16 cellular contexts compared by ENCODE assay signal in the genomic region with DNA sequence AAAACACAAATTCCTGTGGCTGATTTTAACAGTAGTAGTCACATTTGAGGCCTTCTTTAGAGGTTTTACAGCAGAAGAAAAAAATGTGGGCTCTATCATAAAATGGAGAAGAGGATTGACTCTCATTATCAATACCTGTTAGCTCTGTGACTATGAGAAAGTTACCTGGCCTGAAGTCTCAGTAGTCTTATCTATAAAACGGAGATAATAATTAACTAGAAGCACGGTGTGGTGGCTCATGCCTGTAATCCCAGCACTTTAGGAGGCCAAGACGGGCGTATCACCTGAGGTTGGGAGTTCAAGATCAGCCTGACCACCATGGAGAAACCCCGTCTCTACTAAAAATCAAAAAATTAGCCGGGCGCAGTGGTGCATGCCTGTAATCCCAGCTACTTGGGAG.
DNase-seq lines count a peak whose midpoint lies in the region; TF ChIP-seq lines count a peak whose summit lies in the region.
"Had no signal": no experiment of that assay in that cellular context is flagged by ENCODE, and none has a peak within 500 bp of the region (broad histone marks: within the 10 kb centered on the region; RNA-seq: fewer than 3 reads in every experiment).

No MANE protein-coding gene starts in this region.

- TF ChIP-seq CTCF in 22Rv1 (IDR thresholded peaks at IDR 0.05) (0 out of 2 replicates have a peak, but pooled peaks have one; percentile 3), hepatocyte (IDR thresholded peaks at IDR 0.05; ENCODE audit: poor library complexity) (no peak), GM10266 (IDR thresholded peaks at IDR 0.05; ENCODE audit: control insufficient read depth, insufficient read depth, low read depth, missing control alignments) (no peak)

- H4K20me1 ChIP-seq in hepatocyte (ENCODE audit: insufficient read depth, poor library complexity, severe bottlenecking), result no peaks in the 10 kb centered on the region
- H4K20me1 ChIP-seq: BLaER1 treated with 17β-estradiol and CSF1 and Interleukin-3, amounts not matched to agents 10 nM and 100 nM had no signal

- no peak overlapping the region for H2AFZ ChIP-seq in hepatocyte

- no peaks in the 10 kb centered on the region for H3K4me1 ChIP-seq in hepatocyte (ENCODE audit: insufficient read depth)
- H3K4me1 ChIP-seq: BLaER1 treated with 17β-estradiol and CSF1 and Interleukin-3, amounts not matched to agents 10 nM and 100 nM had no signal

- WGBS in hepatocyte (ENCODE audit: low lambda C conversion rate, missing lambda C conversion rate), result 78% methylated on average over 7 of the region's 7 CpGs

- H3K79me2 ChIP-seq in hepatocyte, result no peaks in the 10 kb centered on the region

- H3K4me2 ChIP-seq in hepatocyte, result no peak overlapping the region
- H3K4me2 ChIP-seq: BLaER1 treated with 17β-estradiol and CSF1 and Interleukin-3, amounts not matched to agents 10 nM and 100 nM had no signal

- DNase-seq in LHCN-M2 (ENCODE audit: low read depth) (peak; percentile 6), hepatocyte (ENCODE audit: low spot score) (peak; percentile 6), renal cortical epithelial cell (ENCODE audit: low read depth) (peak; percentile 3), GM10266 (ENCODE audit: extremely low spot score) (no peak), NCI-H2171 treated with DMSO at 0.1 percent for 48 hours (lab: John Stamatoyannopoulos, UW) (no peak), amniotic stem cell (lab: John Stamatoyannopoulos, UW) (no peak)
- DNase-seq: ACHN; CD4-positive, CD25-positive, alpha-beta regulatory T cell; DMS53; GOT3; H9 had no signal

- H3K36me3 ChIP-seq in hepatocyte (replicated peaks; ENCODE audit: insufficient read depth, low read depth), result no peaks in the 10 kb centered on the region
- H3K36me3 ChIP-seq: BLaER1 treated with 17β-estradiol and CSF1 and Interleukin-3, amounts not matched to agents 10 nM and 100 nM had no signal

- no peaks in the 10 kb centered on the region for H3K9me2 ChIP-seq in hepatocyte (replicated peaks; ENCODE audit: insufficient read depth)

- no peak overlapping the region for H3K4me3 ChIP-seq in hepatocyte
- H3K4me3 ChIP-seq: BLaER1 treated with 17β-estradiol and CSF1 and Interleukin-3, amounts not matched to agents 10 nM and 100 nM; GM12878; K562 had no signal

- H3K27ac ChIP-seq in 22Rv1, result no peak overlapping the region
- no peak overlapping the region for H3K27ac ChIP-seq in hepatocyte
- H3K27ac ChIP-seq: BLaER1 treated with 17β-estradiol and CSF1 and Interleukin-3, amounts not matched to agents 10 nM and 100 nM; HL-60 had no signal

- no peaks in the 10 kb centered on the region for H3K27me3 ChIP-seq in hepatocyte
- H3K27me3 ChIP-seq: BLaER1 treated with 17β-estradiol and CSF1 and Interleukin-3, amounts not matched to agents 10 nM and 100 nM had no signal

- no peaks in the 10 kb centered on the region for H3K9me3 ChIP-seq in hepatocyte (ENCODE audit: low read depth)
- H3K9me3 ChIP-seq: BLaER1 treated with 17β-estradiol and CSF1 and Interleukin-3, amounts not matched to agents 10 nM and 100 nM had no signal

Comparison
In these comparisons a context has a peak if more than half of its experiments do, and no peak if none do; other contexts are left out.
1. DNase-seq: peak in LHCN-M2 (single experiment), hepatocyte (single experiment) and renal cortical epithelial cell (single experiment); none in GM10266 (single experiment), NCI-H2171 treated with DMSO at 0.1 percent for 48 hours (single experiment) and amniotic stem cell (single experiment).